Comparison of ENCODE assay signal across 32 cellular contexts in the genomic region with DNA sequence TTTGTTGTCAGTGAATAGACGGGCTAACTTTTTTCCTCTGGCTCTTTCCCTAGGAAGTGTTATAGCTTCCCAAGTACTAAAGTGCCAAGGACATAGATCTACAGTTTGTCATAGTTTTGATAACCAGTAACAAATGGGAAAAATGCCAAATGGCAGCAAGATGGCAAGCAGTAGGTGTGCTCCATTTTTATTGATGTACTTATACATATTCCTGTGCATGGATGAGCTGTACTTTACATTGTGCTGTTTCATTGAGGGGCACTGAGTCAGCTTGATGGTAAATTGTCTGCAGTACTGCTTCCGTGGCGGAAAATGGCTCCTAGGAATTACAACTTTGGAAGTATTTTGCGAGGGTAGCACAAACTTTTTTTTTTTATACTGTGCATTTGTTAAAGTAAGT.
"Had no signal": no experiment of that assay in that cellular context is flagged by ENCODE, and none has a peak within 500 bp of the region (broad histone marks: within the 10 kb centered on the region; RNA-seq: fewer than 3 reads in every experiment).

No MANE protein-coding gene starts in this region.

- H3K4me1 ChIP-seq: adrenal gland, body of pancreas, breast epithelium had no signal

- H3K27ac ChIP-seq: adrenal gland, body of pancreas, brain microvascular endothelial cell, breast epithelium, VCaP had no signal

- H3K27me3 ChIP-seq: adrenal gland, body of pancreas, brain microvascular endothelial cell, breast epithelium had no signal

- ATAC-seq: activated CD8-positive, alpha-beta T cell treated with anti-CD3 and anti-CD28 coated beads for 36 hours; activated naive CD4-positive, alpha-beta T cell treated with anti-CD3 and anti-CD28 coated beads, Interleukin-2, amount 50 U/mL, for 72 hours; activated T-cell treated with anti-CD3 and anti-CD28 coated beads, Interleukin-2, amount 50 U/mL, for 4 hours; activated T-cell treated with anti-CD3 and anti-CD28 coated beads, Interleukin-2, amount 50 U/mL, for 72 hours; activated T-helper 17 cell treated with anti-CD3 and anti-CD28 coated beads, Interleukin-2, amount 50 U/mL, for 72 hours; body of pancreas had no signal

- H3K9me3 ChIP-seq: adrenal gland, body of pancreas, breast epithelium had no signal

- H3K36me3 ChIP-seq: adrenal gland, brain microvascular endothelial cell, breast epithelium had no signal

- DNase-seq: activated B cell treated with CpG ODN at 0.5 μM for 24 hours; activated CD4-positive, alpha-beta memory T cell treated with anti-CD3 and anti-CD28 coated beads for 36 hours; activated CD4-positive, alpha-beta T cell treated with anti-CD3 and anti-CD28 coated beads for 4 hours; activated CD4-positive, alpha-beta T cell treated with anti-CD3 and anti-CD28 coated beads, Interleukin-2, amount 10 ng/mL, durations not matched to agents 24 days and 14 days; activated CD4-positive, alpha-beta T cell treated with anti-CD3 and anti-CD28 coated beads, Interleukin-2, amount 50 U/mL, for 1 hour; activated CD4-positive, alpha-beta T cell treated with anti-CD3 and anti-CD28 coated beads, Interleukin-2, amount 50 U/mL, for 4 hours; activated CD4-positive, CD25-positive, alpha-beta regulatory T cell treated with anti-CD3 and anti-CD28 coated beads, Interleukin-2, amount 50 U/mL, for 72 hours; activated CD8-positive, alpha-beta memory T cell treated with anti-CD3 and anti-CD28 coated beads, Interleukin-2, amount 50 U/mL, for 4 hours; activated CD8-positive, alpha-beta T cell treated with anti-CD3 and anti-CD28 coated beads for 36 hours; activated effector memory CD4-positive, alpha-beta T cell treated with anti-CD3 and anti-CD28 coated beads, Interleukin-2, amount 50 U/mL, for 16 hours; activated gamma-delta T cell treated with Interleukin-2 at 50 U/mL for 16 hours; activated naive CD4-positive, alpha-beta T cell; activated naive CD4-positive, alpha-beta T cell treated with anti-CD3 and anti-CD28 coated beads for 36 hours; activated naive CD4-positive, alpha-beta T cell treated with anti-CD3 and anti-CD28 coated beads, Interleukin-2, amount 50 U/mL, for 16 hours; activated naive CD8-positive, alpha-beta T cell treated with anti-CD3 and anti-CD28 coated beads for 36 hours; activated T-cell treated with anti-CD3 and anti-CD28 coated beads for 4 hours; activated T-cell treated with anti-CD3 and anti-CD28 coated beads, Interleukin-2, amount 50 U/mL, for 1 hour; activated T-cell treated with anti-CD3 and anti-CD28 coated beads, Interleukin-2, amount 50 U/mL, for 4 hours; activated T-cell treated with anti-CD3 and anti-CD28 coated beads, Interleukin-2, amount 50 U/mL, for 72 hours; adrenal gland; amniotic stem cell; aorta; body of pancreas; brain microvascular endothelial cell; central memory CD4-positive, alpha-beta T cell; T-helper 1 cell; T-helper 2 cell; T-helper 9 cell had no signal

- H3K4me3 ChIP-seq: adrenal gland, body of pancreas, breast epithelium had no signal
